Comparison of ENCODE assay signal across 8 cellular contexts in the genomic region with DNA sequence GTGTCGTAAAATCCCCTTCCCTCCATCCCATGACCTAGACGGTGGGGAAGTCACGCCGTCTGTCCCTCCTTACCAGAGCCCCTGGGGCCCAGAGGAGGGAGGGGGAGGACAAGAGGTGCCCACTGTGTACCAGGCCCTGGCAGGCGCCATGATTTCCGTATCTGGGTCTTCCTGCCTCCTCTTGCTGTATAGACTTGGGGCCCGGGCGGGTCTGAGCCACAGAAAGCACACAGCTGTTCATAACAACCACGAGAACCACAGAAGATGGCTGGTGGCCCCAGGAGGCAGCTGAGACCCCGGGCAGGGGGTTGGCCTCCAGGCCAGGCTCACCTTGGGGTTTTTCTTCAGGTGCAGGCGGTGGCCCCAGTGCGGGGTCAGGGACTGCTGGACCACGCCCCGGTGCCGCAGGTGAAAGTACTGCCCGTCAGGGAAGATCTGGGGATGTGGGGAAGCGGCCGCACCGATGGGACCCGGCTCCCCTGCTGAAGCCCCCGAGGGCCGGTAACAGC. TPM values are rescaled to one million over a fixed set of nuclear protein-coding genes. Genes with fewer than 3 reads are reported as not detected.
DNase-seq lines count a peak whose midpoint lies in the region; ATAC-seq, FAIRE-seq and TF ChIP-seq lines count a peak whose summit lies in the region.

No MANE protein-coding gene starts in this region.

- H3K4me3 Mint-ChIP-seq in activated CD4-positive, alpha-beta T cell treated with anti-CD3 and anti-CD28 coated beads for 36 hours = peak overlapping the region; percentile 72
- H3K4me3 Mint-ChIP-seq in astrocyte (ENCODE audit: unreplicated experiment) = peak overlapping the region; percentile 72

- no peaks in the 10 kb centered on the region for H3K9me3 Mint-ChIP-seq in activated CD4-positive, alpha-beta T cell treated with anti-CD3 and anti-CD28 coated beads for 36 hours (ENCODE audit: low read depth)
- H3K9me3 Mint-ChIP-seq in astrocyte (ENCODE audit: unreplicated experiment) = no peaks in the 10 kb centered on the region

- H3K4me3 ChIP-seq in astrocyte (ENCODE audit: insufficient read depth, low read depth, low read length) (peak overlapping the region; percentile 74), left lung (peak overlapping the region; percentile 43 to 53), suprapubic skin (peak overlapping the region; percentile 59)

- peak overlapping the region; percentile 97 for H2AFZ ChIP-seq in astrocyte (ENCODE audit: low read depth, low read length)

- ATAC-seq in activated CD4-positive, alpha-beta T cell treated with anti-CD3 and anti-CD28 coated beads for 36 hours = no peak
- ATAC-seq in left lung (no peak), HG02798 (IDR thresholded peaks at IDR 0.05; ENCODE audit: poor library complexity, unreplicated experiment) (no peak)

- H3K79me2 ChIP-seq in astrocyte (ENCODE audit: insufficient read depth, low read length) = no peaks in the 10 kb centered on the region

- DNase-seq in activated CD4-positive, alpha-beta T cell treated with anti-CD3 and anti-CD28 coated beads for 36 hours = no peak
- no peak for DNase-seq in activated CD4-positive, alpha-beta T cell treated with anti-CD3 and anti-CD28 coated beads, Interleukin-2, amount 50 U/mL, for 4 hours
- no peak for DNase-seq in astrocyte (ENCODE audit: low read depth)
- peak in 1 of 2 donors; percentile 70 for DNase-seq in left lung
- no peak for DNase-seq in suprapubic skin (ENCODE audit: low spot score in 2 of 2)
- no peak for DNase-seq in HUDEP-2 (lab: John Stamatoyannopoulos, UW; ENCODE audit: unreplicated experiment in 76 of 76)
- no peak for DNase-seq in DMS153 treated with DMSO at 0.1 percent for 48 hours (lab: John Stamatoyannopoulos, UW; ENCODE audit: unreplicated experiment)

- no peak for TF ChIP-seq POLR2A in suprapubic skin (IDR thresholded peaks at IDR 0.05)

- H3K9ac ChIP-seq in astrocyte (ENCODE audit: low read length) = peak overlapping the region; percentile 69

- H3K36me3 Mint-ChIP-seq in activated CD4-positive, alpha-beta T cell treated with anti-CD3 and anti-CD28 coated beads for 36 hours (ENCODE audit: low read depth) = no peaks in the 10 kb centered on the region
- H3K36me3 Mint-ChIP-seq in astrocyte (ENCODE audit: low read depth, unreplicated experiment) = peaks cover 2% of the 10 kb centered on the region

- H3K9me3 ChIP-seq in astrocyte (ENCODE audit: insufficient read depth, low read depth, low read length) (no peaks in the 10 kb centered on the region), left lung (no peaks in the 10 kb centered on the region), suprapubic skin (no peaks in the 10 kb centered on the region)

- peaks cover 15% of the 10 kb centered on the region for H3K4me1 ChIP-seq in astrocyte (ENCODE audit: insufficient read depth, low read length)
- peaks cover 5 to 18% of the 10 kb centered on the region in 2 donors for H3K4me1 ChIP-seq in left lung
- H3K4me1 ChIP-seq in suprapubic skin = peaks cover 21% of the 10 kb centered on the region

- WGBS in suprapubic skin = 48% methylated on average over 15 of the region's 22 CpGs

- H3K27ac Mint-ChIP-seq in activated CD4-positive, alpha-beta T cell treated with anti-CD3 and anti-CD28 coated beads for 36 hours = no peak overlapping the region
- no peak overlapping the region for H3K27ac Mint-ChIP-seq in astrocyte (ENCODE audit: unreplicated experiment)

- no peaks in the 10 kb centered on the region for H4K20me1 ChIP-seq in astrocyte (ENCODE audit: insufficient read depth, low read length)

- POLR2A ChIA-PET in activated CD4-positive, alpha-beta T cell treated with anti-CD3 and anti-CD28 coated beads for 36 hours (lab: Charles Lee) = no interaction called here

- H3K27me3 Mint-ChIP-seq in activated CD4-positive, alpha-beta T cell treated with anti-CD3 and anti-CD28 coated beads for 36 hours = peaks cover 3% of the 10 kb centered on the region
- H3K27me3 Mint-ChIP-seq in astrocyte (ENCODE audit: low read depth, unreplicated experiment) = peaks cover 3% of the 10 kb centered on the region

- TF ChIP-seq CTCF in astrocyte (IDR thresholded peaks at IDR 0.05; ENCODE audit: insufficient read depth, low read depth, low read length) (no peak), left lung (IDR thresholded peaks at IDR 0.05) (no peak), suprapubic skin (IDR thresholded peaks at IDR 0.05) (no peak)

- no peak for FAIRE-seq in astrocyte (lab: Jason Lieb, UNC)

- no peak overlapping the region for H3K27ac ChIP-seq in astrocyte (ENCODE audit: low read depth, low read length)
- H3K27ac ChIP-seq in left lung = no peak overlapping the region
- no peak overlapping the region for H3K27ac ChIP-seq in suprapubic skin

- H3K36me3 ChIP-seq in astrocyte (ENCODE audit: insufficient read depth, low read length) (no peaks in the 10 kb centered on the region), left lung (no peaks in the 10 kb centered on the region), suprapubic skin (no peaks in the 10 kb centered on the region)

- CTCF ChIA-PET in activated CD4-positive, alpha-beta T cell treated with anti-CD3 and anti-CD28 coated beads for 36 hours (lab: Charles Lee) = no interaction called here

- peaks cover 5% of the 10 kb centered on the region for H3K27me3 ChIP-seq in astrocyte (ENCODE audit: insufficient read depth, low read length)
- peaks cover 0 to 32% of the 10 kb centered on the region in 2 donors for H3K27me3 ChIP-seq in left lung
- no peaks in the 10 kb centered on the region for H3K27me3 ChIP-seq in suprapubic skin

- TF ChIP-seq EP300 in suprapubic skin (IDR thresholded peaks at IDR 0.05) = no peak

- intact Hi-C loops in activated CD4-positive, alpha-beta T cell treated with anti-CD3 and anti-CD28 coated beads for 36 hours (cut with DNase I, micrococcal nuclease) = no loop called here
- intact Hi-C loops in left lung (cut with DNase I) = no loop called here

- H3K4me1 Mint-ChIP-seq in activated CD4-positive, alpha-beta T cell treated with anti-CD3 and anti-CD28 coated beads for 36 hours = peaks cover 9% of the 10 kb centered on the region
- H3K4me1 Mint-ChIP-seq in astrocyte (ENCODE audit: low read depth, unreplicated experiment) = peaks cover 3% of the 10 kb centered on the region

- peak overlapping the region; percentile 96 for H3K4me2 ChIP-seq in astrocyte (ENCODE audit: low read length)

RNA-seq across cellular contexts. Expression of gene PCSK4, which starts 0.6 kb away (rescaled TPM):
- 1 to 10 TPM; 1.8 to 3.9 TPM for total RNA-seq in activated CD4-positive, alpha-beta T cell treated with anti-CD3 and anti-CD28 coated beads for 36 hours
- total RNA-seq in astrocyte (2.7 and 3.9 TPM in 2 replicates), left lung (1 to 10 TPM; 1.9 to 3.2 TPM), suprapubic skin (1 to 10 TPM; 1.4 to 6.6 (median 3.8) TPM)

RNA-seq across cellular contexts. Expression of gene REEP6, which starts 1.5 kb away (rescaled TPM):
- 1 to 10 TPM; 2.1 to 2.7 TPM for total RNA-seq in activated CD4-positive, alpha-beta T cell treated with anti-CD3 and anti-CD28 coated beads for 36 hours
- total RNA-seq in astrocyte (5.7 and 6.6 TPM in 2 replicates), left lung (1 to 10 TPM; 1.6 to 2.0 TPM), suprapubic skin (10 to 100 TPM in 1 of 4 donors, 1 to 10 TPM in 3; 3.2 to 11.8 (median 8.1) TPM)

RNA-seq across cellular contexts. Expression of gene C19orf25, which starts 10.5 kb away (rescaled TPM):
- total RNA-seq in activated CD4-positive, alpha-beta T cell treated with anti-CD3 and anti-CD28 coated beads for 36 hours = 10 to 100 TPM; 19.9 to 26.9 TPM
- total RNA-seq in astrocyte = 30.2 and 32.4 TPM in 2 replicates
- total RNA-seq in left lung = 10 to 100 TPM; 31.1 to 32.2 TPM
- total RNA-seq in suprapubic skin = 10 to 100 TPM; 25.1 to 41.2 (median 36.4) TPM

RNA-seq across cellular contexts. Expression of gene ADAMTSL5, which starts 23.3 kb away (rescaled TPM):
- total RNA-seq in activated CD4-positive, alpha-beta T cell treated with anti-CD3 and anti-CD28 coated beads for 36 hours = 1 to 10 TPM; 2.5 to 3.8 TPM
- 4.7 and 5.5 TPM in 2 replicates for total RNA-seq in astrocyte
- 1 to 10 TPM; 3.0 to 5.3 TPM for total RNA-seq in left lung
- 1 to 10 TPM in 3 of 4 donors, under 1 TPM in 1; 0.83 to 4.1 (median 2.4) TPM for total RNA-seq in suprapubic skin

RNA-seq across cellular contexts. Expression of gene PLK5, which starts 34.4 kb away (rescaled TPM):
- total RNA-seq in activated CD4-positive, alpha-beta T cell treated with anti-CD3 and anti-CD28 coated beads for 36 hours = not detected
- total RNA-seq in astrocyte (0.09 TPM in 1 of 2 replicates, not detected in the other), left lung (not detected), suprapubic skin (1 to 10 TPM in 1 of 4 donors, under 1 TPM in 1, not detected in 2; 0.23 to 1.2 TPM)
